ENCODE assay signal across 21 cellular contexts in genomic region chr11:60922906-60923305, GRCh38. TPM values are rescaled to one million over a fixed set of nuclear protein-coding genes. Genes with fewer than 3 reads are reported as not detected.
DNase-seq lines count a peak whose midpoint lies in the region; ATAC-seq and TF ChIP-seq lines count a peak whose summit lies in the region.
"Had no signal": no experiment of that assay in that cellular context is flagged by ENCODE, and none has a peak within 500 bp of the region (broad histone marks: within the 10 kb centered on the region; RNA-seq: fewer than 3 reads in every experiment).

No MANE protein-coding gene starts in this region.

- RAD21 ChIA-PET in HCT116 (lab: Charles Lee; ENCODE audit: low non-redundant PET in 1 of 2, low total read pairs in 2 of 2, uncharacterized antibody in 2 of 2, unreplicated experiment in 2 of 2) = no interaction called here

- TF ChIP-seq RAD21 in HCT116 (IDR thresholded peaks at IDR 0.05; ENCODE audit: low read depth) = no peak

- peaks cover 0 to 2% (median 0%) of the 10 kb centered on the region in 5 experiments for H3K9me3 Mint-ChIP-seq in brain
- H3K9me3 Mint-ChIP-seq in nephron = no peaks in the 10 kb centered on the region
- H3K9me3 Mint-ChIP-seq: H9 had no signal

- no peak for TF ChIP-seq POLR2A in HCT116 (IDR thresholded peaks at IDR 0.05; ENCODE audit: borderline replicate concordance, extremely low read depth, insufficient read depth, insufficient read length)

- intact Hi-C loops in A673 (cut with micrococcal nuclease; ENCODE audit: unreplicated experiment) = no loop called here
- intact Hi-C loops in HCT116 (cut with micrococcal nuclease) = no loop called here
- intact Hi-C loops in Right ventricle myocardium inferior (cut with DNase I) = loop anchor here (5.0 kb wide), 1 partner anchor 204 kb away; no protein-coding TSS in a partner anchor

- BruUV-seq in A673 (replicated peaks; lab: Mats Ljungman, UMichigan) = TSS peak; percentile 18
- no TSS peak for BruUV-seq in HCT116 (replicated peaks; lab: Mats Ljungman, UMichigan)

- H3K36me3 Mint-ChIP-seq in brain (peaks cover 29% of the 10 kb centered on the region), nephron (ENCODE audit: low read depth) (peaks cover 45% of the 10 kb centered on the region)

- H3K4me3 Mint-ChIP-seq in brain (peak overlapping the region in 4 of 5 experiments; percentile 84 to 97 (median 85)), nephron (peak overlapping the region in 2 of 3 experiments; percentile 74 to 81)

- H3K4me1 ChIP-seq in A673 (ENCODE audit: insufficient read depth, low read length, poor library complexity, severe bottlenecking) (peaks cover 30% of the 10 kb centered on the region), HCT116 (ENCODE audit: control insufficient read depth in 1 of 2, insufficient read depth in 2 of 2, low read length in 2 of 2) (peaks cover 25 to 43% of the 10 kb centered on the region in 2 experiments)

- H3K4me1 Mint-ChIP-seq in brain (peaks cover 54% of the 10 kb centered on the region), nephron (peaks cover 56% of the 10 kb centered on the region)

- H3K79me2 ChIP-seq in HCT116 (ENCODE audit: insufficient read depth, low read length) = peaks cover 20% of the 10 kb centered on the region

- CTCF ChIA-PET in A673 (lab: Charles Lee) (no interaction called here), HCT116 (lab: Charles Lee) (interaction anchor here (1.5 kb wide), 1 partner anchor 23 kb away, joined by 5 read pairs; no protein-coding TSS in a partner anchor)

- peak overlapping the region; percentile 92; the same call in 1 of the 2 replicates for H3K4me2 ChIP-seq in HCT116 (ENCODE audit: low read length)

- H3K4me3 ChIP-seq in A673 (ENCODE audit: low read depth, low read length, poor library complexity, severe bottlenecking) (no peak overlapping the region), HCT116 (replicated peaks in 1 of 2; ENCODE audit: low read depth in 1 of 2, low read length in 2 of 2) (no peak overlapping the region)
- H3K4me3 ChIP-seq: A549 had no signal

- H3K9me2 ChIP-seq in HCT116 (ENCODE audit: insufficient read depth) = no peaks in the 10 kb centered on the region

- DNase-seq in A673 (ENCODE audit: low spot score) (no peak), HCT116 (ENCODE audit: low read depth, low spot score) (no peak), AG20443 (ENCODE audit: low spot score) (no peak), NCI-H1105 (lab: John Stamatoyannopoulos, UW) (no peak), Right ventricle myocardium inferior (ENCODE audit: missing footprints) (no peak)
- DNase-seq: COR-L47, DMS 273 treated with DMSO at 0.1 percent for 48 hours, DND-41, H9, NCI-H187, NCI-H2227 treated with DMSO at 0.1 percent for 48 hours, NCI-H510A treated with DMSO at 0.1 percent for 48 hours, NCI-H774, OCI-M1, RPMI8226 had no signal

- H3K36me3 ChIP-seq in A673 (ENCODE audit: insufficient read depth, low read length, poor library complexity, severe bottlenecking) (peaks cover 31% of the 10 kb centered on the region), HCT116 (ENCODE audit: control insufficient read depth in 1 of 2, insufficient read depth in 2 of 2, low read length in 2 of 2) (peaks cover 17 to 24% of the 10 kb centered on the region in 2 experiments; a peak in 2 of 4 replicates)

- H3K27ac ChIP-seq in A673 (ENCODE audit: low read depth, low read length, poor library complexity, severe bottlenecking) (no peak overlapping the region), HCT116 (ENCODE audit: low read depth, low read length) (0 out of 2 replicates have a peak overlapping the region, but pooled peaks have one; percentile 16)

- TF ChIP-seq CTCF in A673 (conservative IDR thresholded peaks at IDR 0.05; ENCODE audit: low read depth, low read length) (no peak), HCT116 (IDR thresholded peaks at IDR 0.05 in 2 of 3, conservative IDR thresholded peaks at IDR 0.05 in 1 of 3; ENCODE audit: borderline replicate concordance in 1 of 3, insufficient read depth in 1 of 3, low read depth in 2 of 3, low read length in 2 of 3) (no peak), brain (conservative IDR thresholded peaks at IDR 0.05) (no peak), nephron (IDR thresholded peaks at IDR 0.05; ENCODE audit: unreplicated experiment in 3 of 3) (no peak)

- no peak overlapping the region for H2AFZ ChIP-seq in HCT116 (ENCODE audit: low read depth, low read length, poor library complexity, severe bottlenecking)

- H4K20me1 ChIP-seq in HCT116 (ENCODE audit: insufficient read depth) = no peaks in the 10 kb centered on the region; the same call in 1 of the 2 replicates

- H3K27me3 Mint-ChIP-seq in brain (peaks cover 4% of the 10 kb centered on the region), nephron (ENCODE audit: low read depth) (peaks cover 8% of the 10 kb centered on the region)

- peak overlapping the region in 3 of 5 experiments; percentile 85 to 98 (median 86) for H3K27ac Mint-ChIP-seq in brain
- H3K27ac Mint-ChIP-seq in nephron = peak overlapping the region in 1 of 3 experiments; percentile 66
- H3K27ac Mint-ChIP-seq: CD14-positive monocyte had no signal

- POLR2A ChIA-PET in A673 (lab: Charles Lee; ENCODE audit: low non-redundant PET) = no interaction called here
- POLR2A ChIA-PET in HCT116 (lab: Charles Lee) = interaction anchor here (1.3 kb wide), 1 partner anchor 9 kb away, joined by 3 read pairs; the partner anchor contains the start of gene TMEM109

- H3K9me3 ChIP-seq in A673 (ENCODE audit: low read depth, low read length, poor library complexity, severe bottlenecking) (no peaks in the 10 kb centered on the region), HCT116 (ENCODE audit: control insufficient read depth in 1 of 2, insufficient read depth in 1 of 2, low read depth in 1 of 2, low read length in 2 of 2) (no peaks in the 10 kb centered on the region)
- H3K9me3 ChIP-seq: A549 had no signal

- ATAC-seq in HCT116 (no peak), GM21515 (IDR thresholded peaks at IDR 0.05; ENCODE audit: unreplicated experiment) (no peak), Right ventricle myocardium inferior (no peak)

- 0 out of 2 replicates have a peak overlapping the region, but pooled peaks have one; percentile 77 for H3K9ac ChIP-seq in HCT116 (ENCODE audit: low read length)

- H3K27me3 ChIP-seq in A673 (replicated peaks; ENCODE audit: insufficient read depth, low read depth, low read length, poor library complexity) = no peaks in the 10 kb centered on the region
- H3K27me3 ChIP-seq in HCT116 (ENCODE audit: insufficient read depth, low read length) = no peaks in the 10 kb centered on the region

TF ChIP-seq in HCT116, 20 proteins besides CTCF, POLR2A, EP300 and RAD21:
- TF ChIP-seq ZFX (IDR thresholded peaks at IDR 0.05) (no peak), POLR2AphosphoS5 (IDR thresholded peaks at IDR 0.05; ENCODE audit: low read depth, low read length) (no peak)

RNA-seq across cellular contexts. Expression of gene TMEM132A, which starts 1.4 kb away (rescaled TPM):
- total RNA-seq in A673 (2021) (140 and 147 TPM in 2 replicates), HCT116 (2021; ENCODE audit: unreplicated experiment) (120 TPM), Right ventricle myocardium inferior (6.3 TPM)
- polyA plus RNA-seq in HCT116 (2012) = 93.4 and 100 TPM in 2 replicates
- polyA plus RNA-seq in brain (ENCODE audit: insufficient read depth, low read depth, low replicate concordance) = 113 TPM

RNA-seq across cellular contexts. Expression of gene TMEM109, which starts 8.9 kb away (rescaled TPM):
- 139 and 169 TPM in 2 replicates for total RNA-seq in A673 (2021)
- total RNA-seq in HCT116 (2021; ENCODE audit: unreplicated experiment) = 44.4 TPM
- 32.1 and 37.7 TPM in 2 replicates for polyA plus RNA-seq in HCT116 (2012)
- 69.7 TPM for polyA plus RNA-seq in brain (ENCODE audit: insufficient read depth, low read depth, low replicate concordance)
- 97.5 TPM for total RNA-seq in Right ventricle myocardium inferior

RNA-seq across cellular contexts. Expression of gene PRPF19, which starts 16.5 kb away (rescaled TPM):
- total RNA-seq in A673 (2021) (200 and 204 TPM in 2 replicates), HCT116 (2021; ENCODE audit: unreplicated experiment) (156 TPM), Right ventricle myocardium inferior (41.1 TPM)
- 138 and 147 TPM in 2 replicates for polyA plus RNA-seq in HCT116 (2012)
- 200 TPM for polyA plus RNA-seq in brain (ENCODE audit: insufficient read depth, low read depth, low replicate concordance)

RNA-seq across cellular contexts. Expression of gene SLC15A3, which starts 29.1 kb away (rescaled TPM):
- not detected in 2 replicates for total RNA-seq in A673 (2021)
- not detected for total RNA-seq in HCT116 (2021; ENCODE audit: unreplicated experiment)
- polyA plus RNA-seq in HCT116 (2012) = 0.09 TPM in 1 of 2 replicates, not detected in the other
- polyA plus RNA-seq in brain (ENCODE audit: insufficient read depth, low read depth, low replicate concordance) = 11.9 TPM
- total RNA-seq in Right ventricle myocardium inferior = 20.8 TPM
- total RNA-seq: G401 had no signal
- polyA plus RNA-seq: A549 had no signal

RNA-seq across cellular contexts. Expression of gene CD6, which starts 48.6 kb away (rescaled TPM):
- not detected in 2 replicates for total RNA-seq in A673 (2021)
- 1.4 TPM for total RNA-seq in HCT116 (2021; ENCODE audit: unreplicated experiment)
- 0.56 TPM in 1 of 2 replicates, not detected in the other for polyA plus RNA-seq in HCT116 (2012)
- 0.63 TPM for polyA plus RNA-seq in brain (ENCODE audit: insufficient read depth, low read depth, low replicate concordance)
- total RNA-seq in Right ventricle myocardium inferior = 0.22 TPM
- total RNA-seq: G401, H9 had no signal

Comparison
In these comparisons a context has a peak if more than half of its experiments do, and no peak if none do; other contexts are left out.
1. RNA of gene TMEM132A, which starts 1.4 kb away (total RNA-seq): 140 to 147 TPM in A673 and 120 TPM in HCT116 (single experiment); 6.3 TPM in Right ventricle myocardium inferior (single experiment); every median in the first group is over 10 times any median in the second.